ENCODE assay signal across 16 cellular contexts in genomic region chr6:128244751-128245405, GRCh38.
A peak's percentile ranks its signal among the peaks of the same experiment; 100 is the strongest.
DNase-seq lines count a peak whose midpoint lies in the region; ATAC-seq, FAIRE-seq and TF ChIP-seq lines count a peak whose summit lies in the region.
"Had no signal": no experiment of that assay in that cellular context is flagged by ENCODE, and none has a peak within 500 bp of the region (broad histone marks: within the 10 kb centered on the region; RNA-seq: fewer than 3 reads in every experiment).

No MANE protein-coding gene starts in this region.

- TF ChIP-seq CTCF in astrocyte of the spinal cord (IDR thresholded peaks at IDR 0.05; ENCODE audit: low read depth, low read length): no peak

- DNase-seq in GM03348 (ENCODE audit: low spot score): peak; percentile 5
- peak; percentile 37 for DNase-seq in NCI-H226
- DNase-seq in astrocyte of the spinal cord (ENCODE audit: low read depth, low spot score): peak; percentile 38
- DNase-seq in NCI-H1694 (lab: John Stamatoyannopoulos, UW): no peak
- no peak for DNase-seq in caudate nucleus (lab: John Stamatoyannopoulos, UW)
- no peak for DNase-seq in GDM1 (lab: John Stamatoyannopoulos, UW)
- DNase-seq: DMS79, HCEC 1CT, NCI-H1048, NCI-H2107, NCI-H345, SHP77 had no signal

- no peak overlapping the region for H3K4me3 ChIP-seq in astrocyte of the spinal cord (ENCODE audit: low read depth, low read length)
- H3K4me3 ChIP-seq: A549 had no signal

- in situ Hi-C loops in astrocyte of the spinal cord (cut with HindIII; ENCODE audit: low sequenced_read_pairs): no loop called here

- FAIRE-seq in islet of Langerhans (lab: Jason Lieb, UNC): peak; percentile 33
- FAIRE-seq: A549 had no signal

- H3K27ac ChIP-seq in caudate nucleus (ENCODE audit: low read depth, low read length): no peak overlapping the region
- H3K27ac ChIP-seq: A549 had no signal

- no peak for ATAC-seq in GM21515 (IDR thresholded peaks at IDR 0.05; ENCODE audit: unreplicated experiment)
- ATAC-seq: A549, Panc1 had no signal

Comparison
In these comparisons a context has a peak if more than half of its experiments do, and no peak if none do; other contexts are left out.
1. DNase-seq: peak in GM03348 (single experiment), NCI-H226 (single experiment) and astrocyte of the spinal cord (single experiment); none in NCI-H1694 (single experiment), caudate nucleus (0 of 61) and GDM1 (single experiment).